8 cellular contexts compared by ENCODE assay signal in the genomic region with DNA sequence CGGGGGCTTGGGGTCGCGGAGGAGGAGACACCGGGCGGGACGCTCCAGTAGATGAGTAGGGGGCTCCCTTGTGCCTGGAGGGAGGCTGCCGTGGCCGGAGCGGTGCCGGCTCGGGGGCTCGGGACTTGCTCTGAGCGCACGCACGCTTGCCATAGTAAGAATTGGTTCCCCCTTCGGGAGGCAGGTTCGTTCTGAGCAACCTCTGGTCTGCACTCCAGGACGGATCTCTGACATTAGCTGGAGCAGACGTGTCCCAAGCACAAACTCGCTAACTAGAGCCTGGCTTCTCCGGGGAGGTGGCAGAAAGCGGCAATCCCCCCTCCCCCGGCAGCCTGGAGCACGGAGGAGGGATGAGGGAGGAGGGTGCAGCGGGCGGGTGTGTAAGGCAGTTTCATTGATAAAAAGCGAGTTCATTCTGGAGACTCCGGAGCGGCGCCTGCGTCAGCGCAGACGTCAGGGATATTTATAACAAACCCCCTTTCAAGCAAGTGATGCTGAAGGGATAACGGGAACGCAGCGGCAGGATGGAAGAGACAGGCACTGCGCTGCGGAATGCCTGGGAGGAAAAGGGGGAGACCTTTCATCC. TPM values are rescaled to one million over a fixed set of nuclear protein-coding genes. Genes with fewer than 3 reads are reported as not detected.
DNase-seq lines count a peak whose midpoint lies in the region; ATAC-seq and TF ChIP-seq lines count a peak whose summit lies in the region.

No MANE protein-coding gene starts in this region.

- peak; percentile 7 for DNase-seq in NCI-H1092 (lab: John Stamatoyannopoulos, UW)
- peak; percentile 55 for DNase-seq in dermis blood vessel endothelial cell
- DNase-seq in lower leg skin (ENCODE audit: low spot score in 2 of 2): peak; percentile 68 to 94
- peak; percentile 37 for DNase-seq in stimulated activated CD8-positive, alpha-beta memory T cell treated with anti-CD3 and anti-CD28 coated beads, Interleukin-12 subunit alpha, Interleukin-12 subunit beta, amount 100 ng/mL, for 1 hour (ENCODE audit: low read depth)
- no peak for DNase-seq in activated gamma-delta T cell (lab: John Stamatoyannopoulos, UW)

- ATAC-seq in GM18873 (IDR thresholded peaks at IDR 0.05; ENCODE audit: low FRiP score, unreplicated experiment) (peak; percentile 2), GM21515 (IDR thresholded peaks at IDR 0.05; ENCODE audit: unreplicated experiment) (no peak)
- peak; percentile 12 to 14 for ATAC-seq in activated CD4-positive, CD25-positive, alpha-beta regulatory T cell treated with anti-CD3 and anti-CD28 coated beads, Interleukin-2, amount 50 U/mL, for 24 hours

- H3K4me3 ChIP-seq in lower leg skin (ENCODE audit: low read depth, poor library complexity, severe bottlenecking): peak overlapping the region; percentile 90

- TF ChIP-seq POLR2A in lower leg skin (IDR thresholded peaks at IDR 0.05): no peak

- no peak for TF ChIP-seq CTCF in lower leg skin (IDR thresholded peaks at IDR 0.05)

- 0 to 1% methylated on average over 36 to 38 of the region's 38 CpGs for WGBS in lower leg skin, 2 donors

- intact Hi-C loops in lower leg skin (cut with DNase I; ENCODE audit: low total_unique reads): no loop called here

RNA-seq across cellular contexts. Expression of a gene that starts 0.6 kb away (rescaled TPM):
- total RNA-seq in dermis blood vessel endothelial cell (8.2 and 127 TPM in 2 replicates), lower leg skin (100 to 1,000 TPM; 154 to 448 (median 330) TPM)
